ENCODE assay signal across 13 cellular contexts in genomic region chr2:66443183-66443976, GRCh38. TPM values are rescaled to one million over a fixed set of nuclear protein-coding genes. Genes with fewer than 3 reads are reported as not detected.
DNase-seq lines count a peak whose midpoint lies in the region; ATAC-seq and TF ChIP-seq lines count a peak whose summit lies in the region.
"Had no signal": no experiment of that assay in that cellular context is flagged by ENCODE, and none has a peak within 500 bp of the region (broad histone marks: within the 10 kb centered on the region; RNA-seq: fewer than 3 reads in every experiment).

No MANE protein-coding gene starts in this region.

- H2BK120ac ChIP-seq in trophoblast cell (ENCODE audit: insufficient read depth, low read length, poor library complexity): peak overlapping the region; percentile 21

- peak overlapping the region; percentile 63 for H4K91ac ChIP-seq in trophoblast cell (ENCODE audit: low read depth, low read length)

- CTCF ChIA-PET in OCI-LY7 (lab: Charles Lee; ENCODE audit: unreplicated experiment): no interaction called here

- H4K8ac ChIP-seq in trophoblast cell (ENCODE audit: low read depth, low read length): peak overlapping the region; percentile 22

- DNase-seq in left ventricle myocardium inferior: no peak
- no peak for DNase-seq in Right ventricle myocardium inferior (ENCODE audit: missing footprints)
- DNase-seq in left ventricle myocardium superior: peak; percentile 37
- DNase-seq in trophoblast cell: no peak
- DNase-seq in OCI-LY7 (ENCODE audit: low spot score): no peak
- DNase-seq in stimulated activated CD4-positive, alpha-beta T cell treated with anti-CD3 and anti-CD28 coated beads, Interleukin-4, amount 100 ng/mL, for 1 hour: no peak
- DNase-seq: ACHN; activated CD8-positive, alpha-beta T cell treated with anti-CD3 and anti-CD28 coated beads for 36 hours; activated naive CD8-positive, alpha-beta T cell treated with anti-CD3 and anti-CD28 coated beads, Interleukin-2, amount 10 ng/mL, durations not matched to agents 7 days and 5 days; NCI-H1436 treated with DMSO at 0.1 percent for 48 hours; T-cell had no signal

- H3K14ac ChIP-seq in trophoblast cell (ENCODE audit: low read length): no peak overlapping the region

- H3K27ac ChIP-seq in left ventricle myocardium inferior (replicated peaks): peak overlapping the region; percentile 96
- H3K27ac ChIP-seq in trophoblast cell (ENCODE audit: low read depth, low read length): peak overlapping the region; percentile 71
- no peak overlapping the region for H3K27ac ChIP-seq in OCI-LY7 (ENCODE audit: low read depth, low read length, poor library complexity, severe bottlenecking)

- POLR2A ChIA-PET in OCI-LY7 (lab: Charles Lee): interaction anchor here (0.6 to 0.8 kb wide), 2 partner anchors 16 to 903 kb away, joined by 3 to 4 read pairs; no protein-coding TSS in a partner anchor

- TF ChIP-seq CTCF in left ventricle myocardium inferior (IDR thresholded peaks at IDR 0.05; ENCODE audit: borderline replicate concordance) (no peak), OCI-LY7 (conservative IDR thresholded peaks at IDR 0.05; ENCODE audit: low read length) (no peak)

- no CpG with 5 or more reads among the region's 17 CpGs for WGBS in trophoblast cell (ENCODE audit: extremely low coverage, insufficient coverage, insufficient read length)

- H2AFZ ChIP-seq in trophoblast cell (ENCODE audit: insufficient read depth, low read length, poor library complexity): no peak overlapping the region
- no peak overlapping the region for H2AFZ ChIP-seq in OCI-LY7 (ENCODE audit: low read length)

- ATAC-seq in Right ventricle myocardium inferior (no peak), left ventricle myocardium superior (no peak), HG02763 (IDR thresholded peaks at IDR 0.05; ENCODE audit: unreplicated experiment) (no peak), GM18867 (IDR thresholded peaks at IDR 0.05; ENCODE audit: unreplicated experiment) (no peak)
- ATAC-seq: activated CD8-positive, alpha-beta T cell treated with anti-CD3 and anti-CD28 coated beads for 36 hours; T-cell had no signal

- no TSS peak for BruUV-seq in OCI-LY7 (replicated peaks; lab: Mats Ljungman, UMichigan)

- H4K20me1 ChIP-seq in OCI-LY7 (ENCODE audit: insufficient read depth, low read length): no peaks in the 10 kb centered on the region

- peak overlapping the region; percentile 2 for H2AK5ac ChIP-seq in trophoblast cell (ENCODE audit: low read length)

- peaks cover 47% of the 10 kb centered on the region for H3K4me1 ChIP-seq in left ventricle myocardium inferior
- peaks cover 32% of the 10 kb centered on the region in 2 experiments for H3K4me1 ChIP-seq in trophoblast cell (ENCODE audit: control insufficient read depth in 1 of 2, insufficient read depth in 2 of 2, low read length in 2 of 2)
- H3K4me1 ChIP-seq in OCI-LY7 (ENCODE audit: insufficient read depth, low read length, poor library complexity, severe bottlenecking): no peaks in the 10 kb centered on the region

- peak overlapping the region; percentile 11 for H2BK5ac ChIP-seq in trophoblast cell (ENCODE audit: low read depth, low read length, poor library complexity)

- no peak overlapping the region for H3K23ac ChIP-seq in trophoblast cell (ENCODE audit: low read length)

- H4K12ac ChIP-seq in trophoblast cell (ENCODE audit: low read depth, low read length): no peak overlapping the region

- H3K79me2 ChIP-seq in trophoblast cell (ENCODE audit: control insufficient read depth, insufficient read depth, low read length, poor library complexity) (peaks cover 27% of the 10 kb centered on the region), OCI-LY7 (ENCODE audit: insufficient read depth, low read depth, low read length) (no peaks in the 10 kb centered on the region)

- H3K4ac ChIP-seq in trophoblast cell (ENCODE audit: low read depth, low read length): no peak overlapping the region

- H3K9me2 ChIP-seq in OCI-LY7 (ENCODE audit: insufficient read depth, low read length): no peaks in the 10 kb centered on the region

- peak overlapping the region; percentile 40 for H3K4me2 ChIP-seq in trophoblast cell (ENCODE audit: low read length)
- H3K4me2 ChIP-seq in OCI-LY7 (ENCODE audit: low read length): no peak overlapping the region

- intact Hi-C loops in left ventricle myocardium inferior (cut with micrococcal nuclease) (no loop called here), Right ventricle myocardium inferior (cut with DNase I) (loop anchor here (5.0 kb wide), 1 partner anchor 34 kb away; no protein-coding TSS in a partner anchor), left ventricle myocardium superior (cut with micrococcal nuclease) (no loop called here), OCI-LY7 (cut with micrococcal nuclease; ENCODE audit: unreplicated experiment) (no loop called here)

- H3K9me3 ChIP-seq in left ventricle myocardium inferior (replicated peaks) (no peaks in the 10 kb centered on the region), trophoblast cell (ENCODE audit: insufficient read depth, low read depth, low read length) (no peaks in the 10 kb centered on the region), OCI-LY7 (ENCODE audit: low read length) (no peaks in the 10 kb centered on the region)

- H3K18ac ChIP-seq in trophoblast cell (ENCODE audit: low read length): no peak overlapping the region

- H3K27me3 ChIP-seq in left ventricle myocardium inferior (ENCODE audit: low read depth): peaks cover 9% of the 10 kb centered on the region
- H3K27me3 ChIP-seq in trophoblast cell (ENCODE audit: insufficient read depth, low read length): no peaks in the 10 kb centered on the region

- H2BK12ac ChIP-seq in trophoblast cell (ENCODE audit: low read length): no peak overlapping the region

- no peak overlapping the region for H3K9ac ChIP-seq in trophoblast cell (ENCODE audit: low read length)

- H3K79me1 ChIP-seq in trophoblast cell (ENCODE audit: low read length): peaks cover 43% of the 10 kb centered on the region

- peak overlapping the region; percentile 81 for H3K4me3 ChIP-seq in left ventricle myocardium inferior
- no peak overlapping the region for H3K4me3 ChIP-seq in trophoblast cell (ENCODE audit: low read depth, low read length)
- no peak overlapping the region for H3K4me3 ChIP-seq in OCI-LY7 (ENCODE audit: low read depth, low read length, poor library complexity, severe bottlenecking)

- H3K36me3 ChIP-seq in left ventricle myocardium inferior (peaks cover 6% of the 10 kb centered on the region), trophoblast cell (ENCODE audit: control insufficient read depth in 1 of 2, insufficient read depth in 2 of 2, low read length in 2 of 2) (peaks cover 11 to 18% of the 10 kb centered on the region in 2 experiments), OCI-LY7 (ENCODE audit: insufficient read depth, low read length) (no peaks in the 10 kb centered on the region)

RNA-seq across cellular contexts. Expression of gene MEIS1, which starts 8.5 kb away (rescaled TPM):
- total RNA-seq in left ventricle myocardium inferior: 38.0 TPM
- total RNA-seq in Right ventricle myocardium inferior: 40.1 TPM
- total RNA-seq in left ventricle myocardium superior: 40.8 TPM
- 19.4 and 19.9 TPM in 2 replicates for polyA plus RNA-seq in trophoblast cell (2013)
- 5.4 and 14.3 TPM in 2 replicates for total RNA-seq in OCI-LY7 (2014; rRNA removed; shearing (Covaris generic))
- total RNA-seq in OCI-LY7 (2022): 6.1 and 7.3 TPM in 2 replicates
- total RNA-seq: activated CD8-positive, alpha-beta T cell treated with anti-CD3 and anti-CD28 coated beads for 36 hours; activated naive CD8-positive, alpha-beta T cell treated with anti-CD3 and anti-CD28 coated beads, Interleukin-2, amount 10 ng/mL, durations not matched to agents 7 days and 5 days had no signal
